11 cellular contexts compared by ENCODE assay signal in the genomic region with DNA sequence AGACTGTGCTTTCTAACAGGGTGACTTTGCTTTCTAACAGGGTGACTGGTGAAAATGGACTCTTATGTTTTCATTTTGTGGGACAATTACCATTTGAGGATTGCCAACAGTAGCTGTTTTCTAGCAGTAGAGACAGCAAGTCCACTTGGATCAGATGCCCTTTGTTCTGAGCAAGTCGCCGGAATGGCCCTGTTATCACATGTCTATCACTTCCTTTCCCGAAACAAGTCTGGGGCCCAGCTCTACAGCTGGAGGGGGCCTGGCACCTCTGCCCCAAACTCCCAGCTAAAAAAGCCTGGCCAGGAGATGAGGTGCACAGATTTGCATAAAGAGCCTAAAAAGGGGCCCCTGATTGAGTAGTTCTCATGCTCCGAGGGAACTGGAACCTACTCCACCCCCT. TPM values are rescaled to one million over a fixed set of nuclear protein-coding genes. Genes with fewer than 3 reads are reported as not detected.
DNase-seq lines count a peak whose midpoint lies in the region; ATAC-seq and TF ChIP-seq lines count a peak whose summit lies in the region.
"Had no signal": no experiment of that assay in that cellular context is flagged by ENCODE, and none has a peak within 500 bp of the region (broad histone marks: within the 10 kb centered on the region; RNA-seq: fewer than 3 reads in every experiment).

No MANE protein-coding gene starts in this region.

- H3K27me3 ChIP-seq in CD8-positive, alpha-beta T cell (ENCODE audit: insufficient read depth, low read length) = no peaks in the 10 kb centered on the region
- H3K27me3 ChIP-seq in PC-3 (ENCODE audit: low read length) = no peaks in the 10 kb centered on the region
- H3K27me3 ChIP-seq in duodenal mucosa (ENCODE audit: control insufficient read depth in 1 of 2, insufficient read depth in 2 of 2, low read length in 2 of 2) = no peaks in the 10 kb centered on the region

- H3K4me1 ChIP-seq in CD8-positive, alpha-beta T cell (ENCODE audit: insufficient read depth, low read length) = peaks cover 78% of the 10 kb centered on the region
- H3K4me1 ChIP-seq in PC-3 (ENCODE audit: insufficient read depth, low read length) (peaks cover 58% of the 10 kb centered on the region), duodenal mucosa (ENCODE audit: control insufficient read depth in 1 of 2, insufficient read depth in 2 of 2, low read length in 2 of 2) (peaks cover 26 to 27% of the 10 kb centered on the region in 2 donors)
- H3K4me1 ChIP-seq: HAP-1 had no signal

- H3K9ac ChIP-seq in PC-3 (ENCODE audit: low read length) (no peak overlapping the region; the same call in 1 of the 2 replicates), duodenal mucosa (ENCODE audit: low read depth in 1 of 2, low read length in 2 of 2) (no peak overlapping the region)
- H3K9ac ChIP-seq: KMS-11 had no signal

- DNase-seq in CD8-positive, alpha-beta T cell = no peak
- DNase-seq in PC-3 (no peak), pons (ENCODE audit: low spot score) (peak; percentile 32), GM10248 (ENCODE audit: extremely low spot score) (no peak), GM20000 (ENCODE audit: low spot score) (no peak)
- DNase-seq: NCI-H2171 had no signal

- no peaks in the 10 kb centered on the region for H3K27me3 Mint-ChIP-seq in CD8-positive, alpha-beta T cell (ENCODE audit: low read depth)

- TF ChIP-seq CTCF in CD8-positive, alpha-beta T cell (IDR thresholded peaks at IDR 0.05) = no peak
- no peak for TF ChIP-seq CTCF in PC-3 (conservative IDR thresholded peaks at IDR 0.05; ENCODE audit: low read depth, low read length)
- TF ChIP-seq CTCF in GM10248 (IDR thresholded peaks at IDR 0.05; ENCODE audit: control extremely low read depth, extremely low read depth, low read depth, missing control alignments) = no peak
- TF ChIP-seq CTCF in GM20000 (IDR thresholded peaks at IDR 0.05; ENCODE audit: extremely low read depth, missing control alignments) = no peak

- H3F3A ChIP-seq in PC-3 (ENCODE audit: low read length, unreplicated experiment) = peaks cover 8% of the 10 kb centered on the region

- no peaks in the 10 kb centered on the region for H3K36me3 Mint-ChIP-seq in CD8-positive, alpha-beta T cell

- POLR2A ChIA-PET in CD8-positive, alpha-beta T cell (lab: Charles Lee) = interaction anchor here (0.6 to 1.3 kb wide), 3 partner anchors 10 to 682 kb away, joined by 3 to 5 read pairs (median 3); no protein-coding TSS in a partner anchor
- POLR2A ChIA-PET in PC-3 (lab: Charles Lee; ENCODE audit: unreplicated experiment) (no interaction called here), GM10248 (lab: Yijun Ruan, JAX) (no interaction called here)

- CTCF ChIA-PET in CD8-positive, alpha-beta T cell (lab: Charles Lee) = interaction anchor here (1.1 to 4.0 kb wide), 4 partner anchors 12 to 45 kb away, joined by 3 to 19 read pairs (median 4); a partner anchor contains a TSS
- CTCF ChIA-PET in PC-3 (lab: Charles Lee) = interaction anchor here (0.7 kb wide), 1 partner anchor 30 kb away, joined by 3 read pairs; no protein-coding TSS in a partner anchor
- CTCF ChIA-PET in GM10248 (lab: Yijun Ruan, JAX) = interaction anchor here (1.3 to 1.7 kb wide), 2 partner anchors 47 to 805 kb away, joined by 3 to 4 read pairs; no protein-coding TSS in a partner anchor

- peak overlapping the region; percentile 26 for H3K27ac ChIP-seq in CD8-positive, alpha-beta T cell (ENCODE audit: low read depth, low read length)
- H3K27ac ChIP-seq in PC-3 (ENCODE audit: low read length) (peak overlapping the region; percentile 60), duodenal mucosa (ENCODE audit: low read depth, low read length) (peak overlapping the region; percentile 64)
- H3K27ac ChIP-seq: KMS-11 had no signal

- no peaks in the 10 kb centered on the region for H3K9me3 ChIP-seq in CD8-positive, alpha-beta T cell (ENCODE audit: low read length)
- H3K9me3 ChIP-seq in PC-3 (ENCODE audit: low read length) (no peaks in the 10 kb centered on the region), duodenal mucosa (ENCODE audit: control insufficient read depth in 1 of 2, low read length in 2 of 2) (no peaks in the 10 kb centered on the region)
- H3K9me3 ChIP-seq: HAP-1 had no signal

- no peak overlapping the region for H3K4me3 ChIP-seq in CD8-positive, alpha-beta T cell (ENCODE audit: low read depth, low read length)
- H3K4me3 ChIP-seq in PC-3 (ENCODE audit: low read length) (no peak overlapping the region), duodenal mucosa (ENCODE audit: low read depth in 1 of 2, low read length in 2 of 2) (no peak overlapping the region)
- H3K4me3 ChIP-seq: HAP-1 had no signal

- H3K9me2 ChIP-seq in PC-3 (replicated peaks; ENCODE audit: low read length) = no peaks in the 10 kb centered on the region

- BruUV-seq in PC-3 (replicated peaks; lab: Mats Ljungman, UMichigan) = no TSS peak

- ATAC-seq in CD8-positive, alpha-beta T cell = no peak
- ATAC-seq in PC-3 (no peak), HG03097 (IDR thresholded peaks at IDR 0.05; ENCODE audit: low FRiP score, unreplicated experiment) (no peak), HG02759 (IDR thresholded peaks at IDR 0.05; ENCODE audit: unreplicated experiment) (no peak)

- intact Hi-C loops in CD8-positive, alpha-beta T cell (cut with DNase I, micrococcal nuclease) = loop anchor here (2.0 to 5.0 kb wide), 3 partner anchors 31 to 973 kb away; no protein-coding TSS in a partner anchor
- intact Hi-C loops in PC-3 (cut with micrococcal nuclease) = loop anchor here (5.0 kb wide), 1 partner anchor 43 kb away; a partner anchor contains a TSS

- H3K4me2 ChIP-seq in PC-3 (ENCODE audit: low read length) = peak overlapping the region; percentile 32
- H3K4me2 ChIP-seq: KMS-11 had no signal

- H3K4me3 Mint-ChIP-seq in CD8-positive, alpha-beta T cell = no peak overlapping the region

- peak overlapping the region; percentile 99 for H3K27ac Mint-ChIP-seq in CD8-positive, alpha-beta T cell

- H3K79me2 ChIP-seq in PC-3 (ENCODE audit: low read length) = no peaks in the 10 kb centered on the region

- no peak overlapping the region for H2AFZ ChIP-seq in PC-3 (ENCODE audit: low read length)

- no peaks in the 10 kb centered on the region for H3K36me3 ChIP-seq in CD8-positive, alpha-beta T cell (ENCODE audit: insufficient read depth, low read length)
- H3K36me3 ChIP-seq in PC-3 (ENCODE audit: low read depth, low read length) (no peaks in the 10 kb centered on the region), duodenal mucosa (ENCODE audit: control insufficient read depth in 1 of 2, insufficient read depth in 2 of 2, low read length in 2 of 2) (no peaks in the 10 kb centered on the region)
- H3K36me3 ChIP-seq: HAP-1 had no signal

- no peaks in the 10 kb centered on the region for H4K20me1 ChIP-seq in PC-3 (ENCODE audit: low read length)

- no peaks in the 10 kb centered on the region for H3K9me3 Mint-ChIP-seq in CD8-positive, alpha-beta T cell

- H3K4me1 Mint-ChIP-seq in CD8-positive, alpha-beta T cell (ENCODE audit: low read depth) = peaks cover 84% of the 10 kb centered on the region

RNA-seq across cellular contexts. Expression of a gene that starts 44.6 kb away (rescaled TPM):
- 10 to 100 TPM; 13.5 to 16.1 TPM for total RNA-seq in CD8-positive, alpha-beta T cell
- 305 and 374 TPM in 2 replicates for total RNA-seq in PC-3 (2014; rRNA removed)

Comparison
In these comparisons a context has a peak if more than half of its experiments do, and no peak if none do; other contexts are left out.
1. RNA of a gene that starts 44.6 kb away (total RNA-seq): 305 to 374 TPM in PC-3; 13.5 to 16.1 TPM in CD8-positive, alpha-beta T cell; every median in the first group is over 10 times any median in the second.
2. Peak in every context shown above with its lines, with median percentiles within 50 percentile points of each other: H3K27ac ChIP-seq.